Comparison of ENCODE assay signal across 11 cellular contexts in the genomic region with DNA sequence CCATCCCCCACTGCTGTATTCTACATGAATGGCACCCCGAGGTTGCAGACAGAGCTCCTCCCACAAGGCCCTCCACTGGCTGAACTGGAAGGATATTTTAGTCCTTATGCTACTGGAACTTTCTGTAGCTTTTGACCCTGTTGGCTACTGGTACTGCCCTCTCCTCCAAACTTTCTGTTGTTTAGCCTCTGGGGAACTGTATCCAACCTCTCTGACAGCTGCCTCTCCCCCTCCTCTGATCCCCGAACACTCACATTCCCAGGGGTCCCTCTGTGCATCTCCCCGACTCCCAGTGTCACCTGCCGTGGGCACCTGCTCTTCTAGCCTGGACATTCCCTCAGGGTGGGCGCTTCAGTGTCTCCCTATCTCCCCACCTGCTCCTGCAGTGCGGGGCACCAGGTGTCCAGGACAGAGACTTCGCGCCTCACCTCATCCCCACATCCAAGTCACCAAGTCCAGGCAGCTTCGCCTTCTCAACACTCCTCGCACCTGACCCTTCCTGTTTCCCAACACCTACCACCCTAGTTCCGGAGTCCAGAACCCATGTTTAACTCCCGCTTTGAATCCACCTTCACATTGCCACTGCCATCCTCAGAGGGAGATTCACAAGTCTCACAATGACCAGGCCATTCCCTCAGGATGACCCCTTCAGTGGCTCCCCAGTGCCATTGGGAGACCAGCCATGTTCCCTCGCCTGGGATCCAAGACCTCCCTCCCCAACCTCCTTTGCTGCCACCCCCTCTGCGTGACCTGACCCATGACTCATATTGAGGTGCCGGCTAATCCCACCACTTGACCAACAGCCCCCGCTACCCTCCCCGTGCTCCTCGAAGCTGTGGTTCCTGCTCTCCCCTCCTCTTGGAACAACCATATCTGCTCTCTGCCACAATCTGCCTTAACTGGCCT. TPM values are rescaled to one million over a fixed set of nuclear protein-coding genes. Genes with fewer than 3 reads are reported as not detected.
DNase-seq lines count a peak whose midpoint lies in the region; ATAC-seq and TF ChIP-seq lines count a peak whose summit lies in the region.
"Had no signal": no experiment of that assay in that cellular context is flagged by ENCODE, and none has a peak within 500 bp of the region (broad histone marks: within the 10 kb centered on the region; RNA-seq: fewer than 3 reads in every experiment).

No MANE protein-coding gene starts in this region.

- intact Hi-C loops in Caco-2 (cut with micrococcal nuclease; ENCODE audit: unreplicated experiment) (loop anchor here (1.0 to 2.0 kb wide), 2 partner anchors 11 to 33 kb away; a partner anchor contains a TSS), esophagus squamous epithelium (cut with DNase I) (no loop called here)

- H3K4me2 ChIP-seq in osteoblast (ENCODE audit: insufficient read depth, low read length) = no peak overlapping the region

- no peaks in the 10 kb centered on the region for H4K20me1 ChIP-seq in osteoblast (ENCODE audit: insufficient read depth, low read length)

- no peak for ATAC-seq in HG03025 (IDR thresholded peaks at IDR 0.05; ENCODE audit: low FRiP score, unreplicated experiment)

- in situ Hi-C loops in GM13977 (cut with MboI; ENCODE audit: low pct_unique_long_range_greater_than_20kb, low sequenced_read_pairs, unreplicated experiment) = loop anchor here (25.0 kb wide), 1 partner anchor 509 kb away; no protein-coding TSS in a partner anchor

- H3K27ac ChIP-seq in WERI-Rb-1 = peak overlapping the region; percentile 75
- H3K27ac ChIP-seq in esophagus squamous epithelium = peak overlapping the region; percentile 74 to 79 (median 76)
- no peak overlapping the region for H3K27ac ChIP-seq in osteoblast (ENCODE audit: low read depth, low read length)
- H3K27ac ChIP-seq: uterus had no signal

- H3K27ac Mint-ChIP-seq in Caco-2 (ENCODE audit: unreplicated experiment) = peak overlapping the region; percentile 96

- no peaks in the 10 kb centered on the region for H3K9me3 Mint-ChIP-seq in Caco-2 (ENCODE audit: unreplicated experiment)

- H3K9me3 ChIP-seq in Caco-2 (no peaks in the 10 kb centered on the region), WERI-Rb-1 (ENCODE audit: severe bottlenecking) (no peaks in the 10 kb centered on the region), esophagus squamous epithelium (no peaks in the 10 kb centered on the region), osteoblast (ENCODE audit: low read depth, low read length) (no peaks in the 10 kb centered on the region)
- H3K9me3 ChIP-seq: body of pancreas, uterus had no signal

- H3K27me3 ChIP-seq in Caco-2 (replicated peaks; ENCODE audit: control insufficient read depth, insufficient read depth, low read length) (no peaks in the 10 kb centered on the region), WERI-Rb-1 (ENCODE audit: insufficient read depth, low read depth, severe bottlenecking) (no peaks in the 10 kb centered on the region), esophagus squamous epithelium (no peaks in the 10 kb centered on the region), osteoblast (ENCODE audit: insufficient read depth, low read length) (no peaks in the 10 kb centered on the region)
- H3K27me3 ChIP-seq: body of pancreas, uterus had no signal

- TF ChIP-seq CTCF in Caco-2 (IDR thresholded peaks at IDR 0.05; ENCODE audit: insufficient read depth in 1 of 2, low read depth in 1 of 2, low read length in 1 of 2, severe bottlenecking in 1 of 2, unreplicated experiment in 1 of 2) = no peak
- no peak for TF ChIP-seq CTCF in WERI-Rb-1 (IDR thresholded peaks at IDR 0.05; ENCODE audit: low read depth, low read length)
- TF ChIP-seq CTCF in esophagus squamous epithelium (IDR thresholded peaks at IDR 0.05) = no peak
- no peak for TF ChIP-seq CTCF in osteoblast (IDR thresholded peaks at IDR 0.05; ENCODE audit: extremely low read depth, low read depth, low read length)
- no peak for TF ChIP-seq CTCF in GM13977 (IDR thresholded peaks at IDR 0.05; ENCODE audit: extremely low read depth, insufficient read depth, missing control alignments)

- 87 to 88% methylated on average over 18 of the region's 18 CpGs for WGBS in esophagus squamous epithelium, 2 donors

- H3K36me3 ChIP-seq in Caco-2 (ENCODE audit: control insufficient read depth, insufficient read depth, low read length) (no peaks in the 10 kb centered on the region; the same call in 1 of the 2 replicates), WERI-Rb-1 (no peaks in the 10 kb centered on the region), esophagus squamous epithelium (peaks cover 0 to 42% (median 0%) of the 10 kb centered on the region in 3 donors), osteoblast (ENCODE audit: insufficient read depth, low read length) (no peaks in the 10 kb centered on the region)
- H3K36me3 ChIP-seq: uterus had no signal

- H3K27me3 Mint-ChIP-seq in Caco-2 (ENCODE audit: insufficient read depth, unreplicated experiment) = no peaks in the 10 kb centered on the region

- peak overlapping the region; percentile 7; the same call in 1 of the 2 replicates for H3K4me3 ChIP-seq in Caco-2 (ENCODE audit: low read depth, low read length)
- no peak overlapping the region for H3K4me3 ChIP-seq in WERI-Rb-1 (ENCODE audit: low read depth, low read length)
- no peak overlapping the region for H3K4me3 ChIP-seq in esophagus squamous epithelium
- no peak overlapping the region for H3K4me3 ChIP-seq in osteoblast (ENCODE audit: insufficient read depth, low read length)
- H3K4me3 ChIP-seq: body of pancreas, uterus had no signal

- H2AFZ ChIP-seq in osteoblast (ENCODE audit: low read length) = peak overlapping the region; percentile 57

- POLR2A ChIA-PET in Caco-2 (lab: Charles Lee) = interaction anchor here (0.5 to 1.1 kb wide), 3 partner anchors 20 to 290 kb away, joined by 3 to 5 read pairs (median 3); a partner anchor contains a TSS

- no peaks in the 10 kb centered on the region for H3K79me2 ChIP-seq in osteoblast (ENCODE audit: insufficient read depth, low read length)

- TSS peak; percentile 22 for BruUV-seq in Caco-2 (replicated peaks; lab: Mats Ljungman, UMichigan)

- H3K4me1 Mint-ChIP-seq in Caco-2 (ENCODE audit: low read depth, unreplicated experiment) = peaks cover 32% of the 10 kb centered on the region

- H3K4me3 Mint-ChIP-seq in Caco-2 (ENCODE audit: unreplicated experiment) = peak overlapping the region; percentile 75

- no peak for TF ChIP-seq POLR2A in esophagus squamous epithelium (IDR thresholded peaks at IDR 0.05)

- H3K4me1 ChIP-seq in Caco-2 (peaks cover 36% of the 10 kb centered on the region), esophagus squamous epithelium (peaks cover 24 to 69% (median 24%) of the 10 kb centered on the region in 3 donors), osteoblast (ENCODE audit: insufficient read depth, low read length) (peaks cover 6% of the 10 kb centered on the region)
- H3K4me1 ChIP-seq: body of pancreas, uterus had no signal

- no peaks in the 10 kb centered on the region for H3K36me3 Mint-ChIP-seq in Caco-2 (ENCODE audit: insufficient read depth, unreplicated experiment)

- CTCF ChIA-PET in Caco-2 (lab: Charles Lee) = interaction anchor here (0.6 to 1.2 kb wide), 7 partner anchors 9 to 492 kb away, joined by 3 to 5 read pairs (median 3); a partner anchor contains a TSS

- DNase-seq in Caco-2 (no peak), WERI-Rb-1 (no peak), esophagus squamous epithelium (lab: John Stamatoyannopoulos, UW) (no peak), osteoblast (ENCODE audit: insufficient read length, low spot score, missing footprints) (peak; percentile 78), GM13977 (ENCODE audit: low spot score) (no peak), amygdala (lab: John Stamatoyannopoulos, UW) (no peak)
- DNase-seq in stimulated activated CD8-positive, alpha-beta memory T cell treated with anti-CD3 and anti-CD28 coated beads, Interleukin-4, amount 100 ng/mL, for 48 hours = no peak
- DNase-seq: NCI-H510A treated with DMSO at 0.1 percent for 48 hours, uterus had no signal

RNA-seq across cellular contexts. Expression of a gene that starts 34.2 kb away (rescaled TPM):
- total RNA-seq in Caco-2 (2022) (41.8 and 43.8 TPM in 2 replicates), esophagus squamous epithelium (10 to 100 TPM; 44.4 to 60.6 (median 52.2) TPM), osteoblast (5.6 and 5.8 TPM in 2 replicates)
